11 cellular contexts compared by ENCODE assay signal in the genomic region with DNA sequence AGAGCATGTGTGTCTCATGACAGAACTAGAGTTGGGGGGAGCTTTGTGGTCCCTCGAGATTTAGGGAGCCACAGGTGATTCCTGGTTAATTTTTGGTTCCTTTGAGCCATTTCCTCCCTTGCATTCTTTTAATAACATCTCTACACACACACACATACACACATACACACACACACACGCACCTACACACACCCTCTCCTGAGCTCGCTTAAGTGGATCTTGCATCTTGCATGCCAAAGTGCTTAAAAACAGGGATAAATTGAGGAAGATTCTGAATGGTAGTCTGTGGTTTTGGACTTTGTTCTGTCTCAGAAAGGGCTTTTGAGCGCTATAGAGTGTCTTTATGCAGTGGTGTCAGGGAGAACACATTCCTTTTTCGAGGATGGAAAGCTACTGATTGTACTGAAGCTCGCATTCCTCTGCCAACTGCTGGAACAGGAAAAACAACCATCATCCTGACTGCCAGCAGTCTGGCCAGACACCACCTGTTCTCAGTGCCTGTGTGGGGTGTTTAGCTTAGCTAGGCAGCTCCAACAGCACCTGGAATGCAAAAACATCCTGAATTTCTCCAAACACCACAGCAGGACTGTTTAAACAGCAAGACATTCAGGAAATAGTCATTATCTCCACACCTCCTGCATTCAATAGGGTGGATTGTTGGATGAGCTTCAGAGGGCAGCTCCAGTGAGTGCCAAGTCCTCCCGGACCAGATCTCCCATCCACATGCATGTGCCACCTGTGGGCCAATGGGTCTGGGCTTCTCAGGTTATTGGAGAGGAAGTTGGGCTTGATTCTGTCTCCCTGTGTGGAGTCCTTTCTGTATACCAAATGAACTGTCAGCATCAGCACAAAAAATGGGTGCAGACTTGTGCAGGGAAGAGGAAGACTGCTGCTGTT. TPM values are rescaled to one million over a fixed set of nuclear protein-coding genes. Genes with fewer than 3 reads are reported as not detected.
DNase-seq lines count a peak whose midpoint lies in the region; ATAC-seq, FAIRE-seq and TF ChIP-seq lines count a peak whose summit lies in the region.
"Had no signal": no experiment of that assay in that cellular context is flagged by ENCODE, and none has a peak within 500 bp of the region (broad histone marks: within the 10 kb centered on the region; RNA-seq: fewer than 3 reads in every experiment).

No MANE protein-coding gene starts in this region.

- DNase-seq in HT1080 (ENCODE audit: low read depth) (peak; percentile 40), NCI-H774 (lab: John Stamatoyannopoulos, UW) (peak; percentile 12), fibroblast of villous mesenchyme (ENCODE audit: low read depth) (peak; percentile 22), pons (ENCODE audit: low spot score) (peak; percentile 46), KG1 (lab: John Stamatoyannopoulos, UW) (no peak), H54 (ENCODE audit: insufficient read length, low spot score) (no peak), tibial nerve (ENCODE audit: low spot score in 2 of 2) (no peak)
- DNase-seq: activated CD4-positive, alpha-beta memory T cell treated with anti-CD3 and anti-CD28 coated beads, Interleukin-2, amount 10 ng/mL, durations not matched to agents 7 days and 5 days; NCI-H1436 treated with DMSO at 0.1 percent for 48 hours; SIG-M5 had no signal

- no peaks in the 10 kb centered on the region for H3K27me3 ChIP-seq in tibial nerve

- H3K9me3 ChIP-seq in tibial nerve = peaks cover 0 to 7% (median 0%) of the 10 kb centered on the region in 4 donors

- no peak overlapping the region for H3K27ac ChIP-seq in tibial nerve

- no peak for FAIRE-seq in H54 (lab: Jason Lieb, UNC)

- H3K36me3 ChIP-seq in tibial nerve = no peaks in the 10 kb centered on the region

- H3K4me3 ChIP-seq in fibroblast of villous mesenchyme (ENCODE audit: low read depth, low read length) = no peak overlapping the region
- no peak overlapping the region for H3K4me3 ChIP-seq in tibial nerve

- TF ChIP-seq POLR2A in H54 (IDR thresholded peaks at IDR 0.05; ENCODE audit: low read depth, low read length) (no peak), tibial nerve (IDR thresholded peaks at IDR 0.05) (no peak)

- TF ChIP-seq EP300 in tibial nerve (IDR thresholded peaks at IDR 0.05) = no peak

- no peak for TF ChIP-seq CTCF in fibroblast of villous mesenchyme (IDR thresholded peaks at IDR 0.05; ENCODE audit: insufficient read depth, low read depth, low read length)
- TF ChIP-seq CTCF in tibial nerve (IDR thresholded peaks at IDR 0.05) = no peak

- 49 to 52% methylated on average over 7 of the region's 7 CpGs for WGBS in tibial nerve, 2 donors

- peaks cover 0 to 6% (median 2%) of the 10 kb centered on the region in 4 donors for H3K4me1 ChIP-seq in tibial nerve

- ATAC-seq in GM21528 (IDR thresholded peaks at IDR 0.05; ENCODE audit: low FRiP score, unreplicated experiment) = no peak

RNA-seq across cellular contexts. Expression of a gene that starts 21.9 kb away (rescaled TPM):
- total RNA-seq in HT1080 (2014; rRNA removed; shearing (Covaris generic)) = 65.0 and 84.9 TPM in 2 replicates
- polyA plus RNA-seq in HT1080 (2015; cell fraction: cytosol; rRNA removed) = 245 and 257 TPM in 2 replicates
- 242 and 275 TPM in 2 replicates for polyA plus RNA-seq in HT1080 (2015; cell fraction: nucleus; rRNA removed)
- total RNA-seq in fibroblast of villous mesenchyme = 234 and 417 TPM in 2 replicates
- total RNA-seq in tibial nerve = 1,000 to 10,000 TPM; 1,415 to 3,184 (median 2,179) TPM
- total RNA-seq: activated CD4-positive, alpha-beta memory T cell treated with anti-CD3 and anti-CD28 coated beads, Interleukin-2, amount 10 ng/mL, durations not matched to agents 7 days and 5 days had no signal

Comparison
In these comparisons a context has a peak if more than half of its experiments do, and no peak if none do; other contexts are left out.
1. DNase-seq: peak in HT1080 (single experiment), NCI-H774 (single experiment), fibroblast of villous mesenchyme (single experiment) and pons (single experiment); none in KG1 (single experiment), H54 (single experiment) and tibial nerve (0 of 2).